In the genomic region with DNA sequence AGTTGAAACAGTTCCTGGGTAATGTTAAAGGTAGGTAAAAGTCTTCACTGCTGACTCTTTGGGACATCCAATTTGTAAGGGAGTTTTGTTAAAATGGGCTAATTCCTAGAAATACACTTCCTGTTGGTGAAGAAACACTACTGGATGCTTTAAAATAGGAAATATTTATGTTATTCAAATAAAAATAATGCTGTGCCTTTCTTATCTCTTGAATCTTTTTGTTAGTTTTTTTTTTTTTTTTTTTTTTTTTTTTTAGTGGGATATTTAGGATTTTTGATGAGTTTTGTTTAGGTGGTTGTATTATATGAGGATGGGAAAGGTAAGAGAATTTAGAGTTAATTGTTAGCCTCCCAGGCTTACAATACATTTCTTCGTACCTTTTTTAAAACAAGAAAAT, we compare ENCODE assay signal across 19 cellular contexts.
"Had no signal": no experiment of that assay in that cellular context is flagged by ENCODE, and none has a peak within 500 bp of the region (broad histone marks: within the 10 kb centered on the region; RNA-seq: fewer than 3 reads in every experiment).

No MANE protein-coding gene starts in this region.

- H3K27ac ChIP-seq: gastrocnemius medialis, heart left ventricle, ovary, thoracic aorta had no signal

- H3K4me3 ChIP-seq: gastrocnemius medialis, heart left ventricle, ovary, spleen, thoracic aorta had no signal

- H3K9me3 ChIP-seq: gastrocnemius medialis, heart left ventricle, ovary, spleen, thoracic aorta had no signal

- H3K36me3 ChIP-seq: gastrocnemius medialis, heart left ventricle, ovary, spleen, thoracic aorta had no signal

- H3K27me3 ChIP-seq: gastrocnemius medialis, ovary had no signal

- DNase-seq: activated CD4-positive, alpha-beta T cell treated with anti-CD3 and anti-CD28 coated beads, Interleukin-2, amount 10 ng/mL, durations not matched to agents 24 days and 14 days; activated CD8-positive, alpha-beta memory T cell treated with anti-CD3 and anti-CD28 coated beads, Interleukin-2, amount 50 U/mL, for 4 hours; activated CD8-positive, alpha-beta T cell treated with anti-CD3 and anti-CD28 coated beads, Interleukin-2, amount 10 ng/mL, durations not matched to agents 7 days and 5 days; activated gamma-delta T cell; activated T-cell treated with anti-CD3 and anti-CD28 coated beads, Interleukin-2, amount 50 U/mL, for 72 hours; amniotic stem cell; central memory CD4-positive, alpha-beta T cell; cortex of kidney; effector CD8-positive, alpha-beta T cell; gastrocnemius medialis; heart left ventricle; left colon; naive B cell; ovary; spleen; T-helper 2 cell had no signal

- ATAC-seq: activated CD8-positive, alpha-beta T cell treated with anti-CD3 and anti-CD28 coated beads, Interleukin-2, amount 10 ng/mL, durations not matched to agents 7 days and 5 days; activated T-cell treated with anti-CD3 and anti-CD28 coated beads, Interleukin-2, amount 50 U/mL, for 72 hours; gastrocnemius medialis; heart left ventricle; left colon; sciatic nerve; WTC11 had no signal
